In the genomic region with DNA sequence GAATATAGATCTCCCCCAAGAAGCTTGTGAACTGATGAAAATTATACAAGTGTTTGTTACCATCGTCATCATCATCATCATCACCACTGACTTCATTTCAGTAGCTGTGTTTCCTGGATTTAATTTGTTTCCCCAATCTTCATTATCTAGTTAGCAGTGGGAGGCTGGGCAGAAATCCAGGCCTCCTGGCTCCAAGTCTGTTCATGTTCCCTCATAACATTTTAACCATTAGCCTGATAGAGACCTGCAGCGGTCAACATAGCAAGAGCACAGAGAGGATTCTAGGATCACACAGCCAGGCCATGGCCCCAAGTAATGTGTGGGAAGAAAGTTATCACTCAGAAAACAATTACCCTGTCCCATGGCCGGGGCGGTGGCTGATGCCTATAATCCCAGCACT, we compare ENCODE assay signal across 23 cellular contexts.
A peak's percentile ranks its signal among the peaks of the same experiment; 100 is the strongest.
DNase-seq lines count a peak whose midpoint lies in the region; FAIRE-seq and TF ChIP-seq lines count a peak whose summit lies in the region.
"Had no signal": no experiment of that assay in that cellular context is flagged by ENCODE, and none has a peak within 500 bp of the region (broad histone marks: within the 10 kb centered on the region; RNA-seq: fewer than 3 reads in every experiment).

No MANE protein-coding gene starts in this region.

- in situ Hi-C loops in G401 (cut with HindIII; ENCODE audit: low sequenced_read_pairs): no loop called here

- H3K27ac Mint-ChIP-seq in endodermal cell (no peak overlapping the region), nephron (peak overlapping the region in 2 of 3 experiments; percentile 1 to 10)
- H3K27ac Mint-ChIP-seq: CD14-positive monocyte; CD4-positive, alpha-beta memory T cell; CD4-positive, CD25-positive, alpha-beta regulatory T cell; CD8-positive, alpha-beta memory T cell had no signal

- peak; percentile 16 for DNase-seq in G401 (ENCODE audit: low spot score)
- peak; percentile 7 for DNase-seq in endodermal cell
- no peak for DNase-seq in stimulated activated CD4-positive, alpha-beta T cell treated with anti-CD3 and anti-CD28 coated beads, Interleukin-4, amount 100 ng/mL, for 1 hour
- no peak for DNase-seq in MV-4-11 (lab: John Stamatoyannopoulos, UW)
- no peak for DNase-seq in GM19239 (ENCODE audit: insufficient read length, low spot score)
- DNase-seq: 8988T; ACHN; BE2C; C1 segment of cervical spinal cord; CD4-positive, alpha-beta memory T cell; CD4-positive, CD25-positive, alpha-beta regulatory T cell; CD8-positive, alpha-beta memory T cell; COR-L47; DMS79 treated with DMSO at 0.1 percent for 48 hours; GDM1 had no signal

- no peaks in the 10 kb centered on the region for H3K36me3 ChIP-seq in HEK293 (ENCODE audit: control insufficient read depth in 2 of 2, insufficient read depth in 1 of 2, low read length in 2 of 2)
- no peaks in the 10 kb centered on the region for H3K36me3 ChIP-seq in endodermal cell (ENCODE audit: control insufficient read depth, insufficient read depth, low read length)
- H3K36me3 ChIP-seq: BE2C, BLaER1 had no signal

- H3K36me3 Mint-ChIP-seq in endodermal cell (ENCODE audit: low read depth): no peaks in the 10 kb centered on the region
- H3K36me3 Mint-ChIP-seq in nephron (ENCODE audit: low read depth): no peaks in the 10 kb centered on the region
- H3K36me3 Mint-ChIP-seq: CD14-positive monocyte; CD4-positive, alpha-beta memory T cell; CD4-positive, CD25-positive, alpha-beta regulatory T cell; CD8-positive, alpha-beta memory T cell had no signal

- H3K9me3 Mint-ChIP-seq in endodermal cell: no peaks in the 10 kb centered on the region
- H3K9me3 Mint-ChIP-seq in nephron: no peaks in the 10 kb centered on the region

- no peak for FAIRE-seq in GM19239 (lab: Jason Lieb, UNC)
- FAIRE-seq: A204.1, GM12878, GM12892, GM18507 had no signal

- H3K9me3 ChIP-seq in HEK293 (ENCODE audit: control insufficient read depth, insufficient read depth, low read depth, low read length): no peaks in the 10 kb centered on the region
- H3K9me3 ChIP-seq in endodermal cell (ENCODE audit: control insufficient read depth, low read length): no peaks in the 10 kb centered on the region
- H3K9me3 ChIP-seq: BE2C, BLaER1 had no signal

- POLR2A ChIA-PET in HEK293 (lab: Yijun Ruan, JAX): no interaction called here

- H3K27me3 ChIP-seq in endodermal cell (ENCODE audit: control insufficient read depth, insufficient read depth, low read length, poor library complexity, severe bottlenecking): no peaks in the 10 kb centered on the region
- H3K27me3 ChIP-seq: BE2C, BLaER1 had no signal

- CTCF ChIA-PET in HEK293 (lab: Yijun Ruan, JAX): no interaction called here

- H3K9ac ChIP-seq in endodermal cell (ENCODE audit: extremely low read depth, low read length, poor library complexity, severe bottlenecking): no peak overlapping the region
- H3K9ac ChIP-seq: BLaER1 had no signal

- no peak overlapping the region for H3K27ac ChIP-seq in HEK293 (ENCODE audit: extremely low read depth, low read depth, low read length)
- no peak overlapping the region for H3K27ac ChIP-seq in endodermal cell (ENCODE audit: low read depth, low read length)
- H3K27ac ChIP-seq: BLaER1 had no signal

- H3K27me3 Mint-ChIP-seq in endodermal cell (ENCODE audit: insufficient read depth) (no peaks in the 10 kb centered on the region), nephron (ENCODE audit: low read depth) (no peaks in the 10 kb centered on the region)
- H3K27me3 Mint-ChIP-seq: CD4-positive, alpha-beta memory T cell; CD4-positive, CD25-positive, alpha-beta regulatory T cell had no signal

- no peak for TF ChIP-seq CTCF in HEK293 (tag by site-specific recombination; IDR thresholded peaks at IDR 0.05)
- TF ChIP-seq CTCF in endodermal cell (conservative IDR thresholded peaks at IDR 0.05): no peak
- no peak for TF ChIP-seq CTCF in nephron (IDR thresholded peaks at IDR 0.05; ENCODE audit: unreplicated experiment in 3 of 3)

- H3K4me1 ChIP-seq in HEK293 (ENCODE audit: control insufficient read depth, insufficient read depth, low read length): no peaks in the 10 kb centered on the region
- no peaks in the 10 kb centered on the region for H3K4me1 ChIP-seq in endodermal cell (ENCODE audit: control insufficient read depth, insufficient read depth, low read length)
- H3K4me1 ChIP-seq: BE2C, BLaER1 had no signal

- H3K4me3 Mint-ChIP-seq in endodermal cell (no peak overlapping the region), nephron (no peak overlapping the region)
- H3K4me3 Mint-ChIP-seq: CD14-positive monocyte; CD4-positive, alpha-beta memory T cell; CD4-positive, CD25-positive, alpha-beta regulatory T cell; CD8-positive, alpha-beta memory T cell had no signal

- H3K4me1 Mint-ChIP-seq in endodermal cell (no peaks in the 10 kb centered on the region), nephron (peaks cover 16% of the 10 kb centered on the region)
- H3K4me1 Mint-ChIP-seq: CD14-positive monocyte; CD4-positive, alpha-beta memory T cell; CD4-positive, CD25-positive, alpha-beta regulatory T cell; CD8-positive, alpha-beta memory T cell had no signal

- no peak overlapping the region for H3K4me3 ChIP-seq in HEK293 (ENCODE audit: low read depth, low read length)
- no peak overlapping the region for H3K4me3 ChIP-seq in endodermal cell (ENCODE audit: low read length)
- H3K4me3 ChIP-seq: BLaER1, GM12878 had no signal

- WGBS in endodermal cell (ENCODE audit: insufficient coverage in 1 of 2, insufficient read length in 1 of 2), 2 experiments: 93 to 100% methylated on average over 1 to 4 of the region's 4 CpGs

TF ChIP-seq in HEK293, 187 proteins besides CTCF, POLR2A, EP300 and RAD21:
- no peak for TF ChIP-seq ZNF747 (tag by site-specific recombination; IDR thresholded peaks at IDR 0.05)
- TF ChIP-seq ZNF513 (tag by site-specific recombination; IDR thresholded peaks at IDR 0.05): 0 out of 2 replicates have a peak, but pooled peaks have one; percentile 13

Comparison
In these comparisons a context has a peak if more than half of its experiments do, and no peak if none do; other contexts are left out.
1. DNase-seq: peak in G401 (single experiment) and endodermal cell (single experiment); none in stimulated activated CD4-positive, alpha-beta T cell treated with anti-CD3 and anti-CD28 coated beads, Interleukin-4, amount 100 ng/mL, for 1 hour (single experiment), MV-4-11 (single experiment) and GM19239 (single experiment).